ENCODE assay signal across 20 cellular contexts in the genomic region with DNA sequence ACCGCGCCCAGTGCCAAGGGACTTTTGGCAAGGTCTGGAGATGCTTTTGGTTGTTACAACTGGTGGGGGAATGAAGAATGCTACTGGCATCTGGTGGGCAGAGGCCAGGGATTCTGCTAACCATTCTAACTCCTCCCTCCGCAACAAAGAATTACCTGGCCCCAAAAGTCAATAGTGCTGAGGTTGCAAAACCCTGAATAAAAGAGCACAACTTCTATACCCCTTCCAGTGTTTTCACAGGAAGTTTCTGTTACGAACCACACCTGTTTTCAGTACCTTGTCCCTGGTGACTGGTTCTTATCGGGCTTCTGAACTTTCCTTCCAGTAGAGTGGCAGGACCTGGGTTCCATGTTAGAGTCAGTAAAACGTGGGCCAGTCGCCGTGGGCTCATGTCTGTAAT. TPM values are rescaled to one million over a fixed set of nuclear protein-coding genes. Genes with fewer than 3 reads are reported as not detected.
DNase-seq lines count a peak whose midpoint lies in the region; ATAC-seq, FAIRE-seq and TF ChIP-seq lines count a peak whose summit lies in the region.
"Had no signal": no experiment of that assay in that cellular context is flagged by ENCODE, and none has a peak within 500 bp of the region (broad histone marks: within the 10 kb centered on the region; RNA-seq: fewer than 3 reads in every experiment).

No MANE protein-coding gene starts in this region.

- H3K36me3 Mint-ChIP-seq in CD4-positive, alpha-beta T cell (ENCODE audit: low read depth) = peaks cover 27% of the 10 kb centered on the region

- H4K20me1 ChIP-seq in K562 (replicated peaks; ENCODE audit: control insufficient read depth, insufficient read depth, low read length) = no peaks in the 10 kb centered on the region; the same call in 1 of the 2 replicates
- no peaks in the 10 kb centered on the region for H4K20me1 ChIP-seq in hepatocyte (ENCODE audit: insufficient read depth, poor library complexity, severe bottlenecking)

- H3K4me3 ChIP-seq in A549 = no peak overlapping the region
- no peak overlapping the region for H3K4me3 ChIP-seq in K562
- no peak overlapping the region for H3K4me3 ChIP-seq in hepatocyte
- H3K4me3 ChIP-seq: GM12878, GM23248 had no signal

- H3K9me3 Mint-ChIP-seq in CD4-positive, alpha-beta T cell = peaks cover 8% of the 10 kb centered on the region

- 59% methylated on average over 8 of the region's 8 CpGs for WGBS in A549 (ENCODE audit: missing lambda C conversion rate)
- 4% methylated on average over 8 of the region's 8 CpGs for WGBS in K562 (ENCODE audit: insufficient coverage, low coverage, missing lambda C conversion rate)
- WGBS in hepatocyte (ENCODE audit: low lambda C conversion rate, missing lambda C conversion rate) = 83% methylated on average over 8 of the region's 8 CpGs

- no peak for FAIRE-seq in A549 (lab: Jason Lieb, UNC)
- no peak for FAIRE-seq in K562 (lab: Jason Lieb, UNC)
- FAIRE-seq in urothelium cell line (lab: Jason Lieb, UNC) = peak; percentile 32
- FAIRE-seq: D721Med, GM12878, GM19239 had no signal

- H3K9ac ChIP-seq in K562 (ENCODE audit: insufficient read depth in 1 of 2, low read depth in 2 of 2, low read length in 2 of 2) = no peak overlapping the region
- H3K9ac ChIP-seq: GM23248 had no signal

- in situ Hi-C loops in K562 (cut with MboI) = no loop called here

- H3K36me3 ChIP-seq in K562 (ENCODE audit: control insufficient read depth, insufficient read depth, low read length) = no peaks in the 10 kb centered on the region
- H3K36me3 ChIP-seq in hepatocyte (replicated peaks; ENCODE audit: insufficient read depth, low read depth) = no peaks in the 10 kb centered on the region

- H2AFZ ChIP-seq in K562 (ENCODE audit: low read depth, low read length) = no peak overlapping the region
- H2AFZ ChIP-seq in hepatocyte = no peak overlapping the region
- H2AFZ ChIP-seq: GM23248 had no signal

- H3K4me2 ChIP-seq in A549 = no peak overlapping the region
- no peak overlapping the region for H3K4me2 ChIP-seq in K562 (ENCODE audit: insufficient read depth, low read length)
- H3K4me2 ChIP-seq in hepatocyte = peak overlapping the region; percentile 19

- H3K9me2 ChIP-seq in hepatocyte (replicated peaks; ENCODE audit: insufficient read depth) = no peaks in the 10 kb centered on the region

- H3K27ac ChIP-seq in A549 (no peak overlapping the region), K562 (ENCODE audit: extremely low read depth, low read depth, low read length) (no peak overlapping the region), hepatocyte (peak overlapping the region; percentile 49)
- H3K27ac ChIP-seq in CD4-positive, alpha-beta T cell (ENCODE audit: low read depth, low read length) = no peak overlapping the region
- H3K27ac ChIP-seq: GM23248 had no signal

- intact Hi-C loops in K562 (cut with micrococcal nuclease) (no loop called here), posterior vena cava (cut with DNase I) (no loop called here)
- intact Hi-C loops in CD4-positive, alpha-beta T cell (cut with DNase I, micrococcal nuclease) = no loop called here

- POLR2A ChIA-PET in A549 (lab: Yijun Ruan, JAX) = no interaction called here
- POLR2A ChIA-PET in K562 (lab: Yijun Ruan, JAX) = no interaction called here
- POLR2A ChIA-PET in CD4-positive, alpha-beta T cell (lab: Charles Lee) = no interaction called here

- H3K9me3 ChIP-seq in A549 (peaks cover 21% of the 10 kb centered on the region), K562 (replicated peaks; ENCODE audit: control insufficient read depth, insufficient read depth, low read depth, low read length) (peaks cover 6% of the 10 kb centered on the region; the same call in 1 of the 2 replicates), hepatocyte (ENCODE audit: low read depth) (peaks cover 10% of the 10 kb centered on the region)
- peaks cover 11% of the 10 kb centered on the region for H3K9me3 ChIP-seq in CD4-positive, alpha-beta T cell (ENCODE audit: control insufficient read depth, low read length)

- TF ChIP-seq POLR2A in A549 (IDR thresholded peaks at IDR 0.05; ENCODE audit: low read length) = no peak
- TF ChIP-seq POLR2A in K562 (conservative IDR thresholded peaks at IDR 0.05) = no peak

- ATAC-seq in A549 = no peak
- ATAC-seq in K562 = no peak
- ATAC-seq in CD4-positive, alpha-beta T cell (ENCODE audit: poor library complexity) = no peak
- ATAC-seq: GM12878, HCT116 had no signal

- TF ChIP-seq EP300 in A549 (IDR thresholded peaks at IDR 0.05) (no peak), K562 (IDR thresholded peaks at IDR 0.05; ENCODE audit: low read length) (no peak)

- H3K79me2 ChIP-seq in K562 (ENCODE audit: control insufficient read depth, insufficient read depth, low read length) (no peaks in the 10 kb centered on the region), hepatocyte (peaks cover 13% of the 10 kb centered on the region)

- H3K27me3 ChIP-seq in K562 (ENCODE audit: control insufficient read depth in 2 of 2, insufficient read depth in 2 of 2, low read length in 2 of 2) (peaks cover 23 to 30% of the 10 kb centered on the region in 2 experiments), hepatocyte (no peaks in the 10 kb centered on the region)
- H3K27me3 ChIP-seq in CD4-positive, alpha-beta T cell (ENCODE audit: control insufficient read depth, insufficient read depth, low read length) = no peaks in the 10 kb centered on the region

- no TSS peak for BruUV-seq in K562 (replicated peaks; lab: Mats Ljungman, UMichigan)

- no peaks in the 10 kb centered on the region for H3K4me1 Mint-ChIP-seq in CD4-positive, alpha-beta T cell (ENCODE audit: low read depth)
- H3K4me1 Mint-ChIP-seq: CD8-positive, alpha-beta memory T cell had no signal

- TF ChIP-seq RAD21 in A549 (conservative IDR thresholded peaks at IDR 0.05 in 1 of 2, IDR thresholded peaks at IDR 0.05 in 1 of 2) = no peak
- no peak for TF ChIP-seq RAD21 in K562 (CRISPR knock-in tag; conservative IDR thresholded peaks at IDR 0.05 in 1 of 2, IDR thresholded peaks at IDR 0.05 in 1 of 2)

- no peaks in the 10 kb centered on the region for H3K27me3 Mint-ChIP-seq in CD4-positive, alpha-beta T cell
- H3K27me3 Mint-ChIP-seq: CD8-positive, alpha-beta memory T cell had no signal

- no peak for TF ChIP-seq CTCF in A549 (IDR thresholded peaks at IDR 0.05)
- no peak for TF ChIP-seq CTCF in K562 (IDR thresholded peaks at IDR 0.05 in 2 of 3, conservative IDR thresholded peaks at IDR 0.05 in 1 of 3; ENCODE audit: insufficient read depth in 2 of 3, low read depth in 1 of 3, low read length in 3 of 3)
- TF ChIP-seq CTCF in hepatocyte (IDR thresholded peaks at IDR 0.05; ENCODE audit: poor library complexity) = no peak
- no peak for TF ChIP-seq CTCF in CD4-positive, alpha-beta T cell (IDR thresholded peaks at IDR 0.05)

- no peaks in the 10 kb centered on the region for H3K9me1 ChIP-seq in K562 (ENCODE audit: control insufficient read depth, insufficient read depth, low read length)

- no peak overlapping the region for H3K27ac Mint-ChIP-seq in CD4-positive, alpha-beta T cell
- H3K27ac Mint-ChIP-seq: CD8-positive, alpha-beta memory T cell; H9 had no signal

- no peak overlapping the region for H3K4me3 Mint-ChIP-seq in CD4-positive, alpha-beta T cell
- H3K4me3 Mint-ChIP-seq: CD8-positive, alpha-beta memory T cell; H9 had no signal

- CTCF ChIA-PET in A549 (lab: Yijun Ruan, JAX) = no interaction called here
- CTCF ChIA-PET in K562 (lab: Yijun Ruan, JAX; ENCODE audit: low intra/inter-chr PET ratio) = interaction anchor here (0.6 kb wide), 1 partner anchor 11 kb away, joined by 5 read pairs; no protein-coding TSS in a partner anchor
- CTCF ChIA-PET in CD4-positive, alpha-beta T cell (lab: Charles Lee) = no interaction called here

- no peaks in the 10 kb centered on the region for H3K4me1 ChIP-seq in A549
- no peaks in the 10 kb centered on the region for H3K4me1 ChIP-seq in K562 (replicated peaks in 1 of 2; ENCODE audit: control insufficient read depth in 2 of 2, insufficient read depth in 2 of 2, low read length in 2 of 2)
- H3K4me1 ChIP-seq in hepatocyte (ENCODE audit: insufficient read depth) = peaks cover 5% of the 10 kb centered on the region

- no peak for DNase-seq in A549 (ENCODE audit: low read depth in 1 of 2, low spot score in 1 of 2)
- no peak for DNase-seq in K562 (ENCODE audit: extremely low read depth in 1 of 4, low spot score in 3 of 4)
- DNase-seq in hepatocyte (ENCODE audit: low spot score) = no peak
- DNase-seq in urothelium cell line (ENCODE audit: low spot score) = no peak
- no peak for DNase-seq in posterior vena cava (ENCODE audit: low spot score)
- DNase-seq in activated CD4-positive, alpha-beta T cell treated with anti-CD3 and anti-CD28 coated beads, Interleukin-2, amount 50 U/mL, for 4 hours = no peak
- DNase-seq in CD4-positive, alpha-beta T cell = no peak
- DNase-seq: 8988T; C1 segment of cervical spinal cord; CD8-positive, alpha-beta memory T cell; DMS 273 treated with DMSO at 0.1 percent for 48 hours; DMS79; EL; GDM1; GM23248; H9 had no signal

TF ChIP-seq in K562, 482 proteins besides CTCF, POLR2A, EP300 and RAD21 (continues in another document):
- peak; percentile 73 for TF ChIP-seq MAFK (IDR thresholded peaks at IDR 0.05; ENCODE audit: low read length)

RNA-seq across cellular contexts. Expression of gene ABAT, which starts 17.3 kb away (rescaled TPM):
- polyA plus RNA-seq in A549 (2011; rRNA removed) (1.2 and 1.3 TPM in 2 replicates), A549 (2017; fragmentation: RNase III; extraction: RNeasy Plus Mini Kit Qiagen cat#74134 plus additional on column Dnase treatment) (0.60 to 0.68 TPM (median 0.66 TPM) in 3 replicates), K562 (2011; rRNA removed) (0.18 and 0.45 TPM in 2 replicates), K562 (2014; fragmentation: Illumina TruSeq; extraction: Trizol) (0.10 TPM in 1 of 2 replicates, not detected in the other), K562 (2014; fragmentation: Nextera tagmentation; extraction: Ambion mirVana) (under 1 TPM; 0.01 to 0.04 TPM), K562 (2014; rRNA removed) (0.07 and 0.20 TPM in 2 replicates), hepatocyte (18.8 and 31.2 TPM in 2 replicates)
- 0.16 and 0.27 TPM in 2 replicates for polyA plus RNA-seq in A549 (2012; cell fraction: cytosol; rRNA removed)
- polyA plus RNA-seq in A549 (2012; cell fraction: nucleus; rRNA removed) = 0.58 and 0.69 TPM in 2 replicates
- polyA minus RNA-seq in A549 (2011; rRNA and poly(A)+ RNA removed) = 1.1 and 1.7 TPM in 2 replicates
- 1.5 and 2.6 TPM in 2 replicates for total RNA-seq in K562 (2011; cell fraction: chromatin; rRNA removed; ENCODE audit: low replicate concordance)
- 0.92 and 1.2 TPM in 2 replicates for total RNA-seq in K562 (2011; cell fraction: nucleolus; rRNA removed)
- 1.0 and 2.2 TPM in 2 replicates for total RNA-seq in K562 (2011; cell fraction: nucleoplasm; rRNA removed)
- total RNA-seq in K562 (2014; rRNA removed) (0.05 TPM in 1 of 2 replicates, not detected in the other), K562 (2014; rRNA removed; fragmentation: Illumina TruSeq; extraction: Trizol) (0.06 and 0.11 TPM in 2 replicates), K562 (2015; rRNA removed; fragmentation: Illumina TruSeq; extraction: Trizol) (0.08 and 0.18 TPM in 2 replicates), K562 (2021) (0.31 and 0.49 TPM in 2 replicates), hepatocyte (50.1 and 59.1 TPM in 2 replicates), posterior vena cava (1 to 10 TPM; 2.2 to 4.4 TPM)
- 0.21 and 0.27 TPM in 2 replicates for polyA plus RNA-seq in K562 (2011; cell fraction: cytosol; rRNA removed)
- 0.36 and 0.88 TPM in 2 replicates for polyA plus RNA-seq in K562 (2011; cell fraction: nucleus; rRNA removed)
- polyA plus RNA-seq in K562 (2012) = 0.13 and 0.47 TPM in 2 replicates
- polyA minus RNA-seq in K562 (2011; rRNA and poly(A)+ RNA removed) = 0.72 TPM in 1 of 2 replicates, not detected in the other
- polyA minus RNA-seq in K562 (2011; cell fraction: cytosol; rRNA and poly(A)+ RNA removed) = not detected in 2 replicates
- 0.13 and 0.67 TPM in 2 replicates for polyA minus RNA-seq in K562 (2011; cell fraction: nucleus; rRNA and poly(A)+ RNA removed)
- total RNA-seq in CD4-positive, alpha-beta T cell = 1 to 10 TPM; 4.1 to 4.4 TPM

Comparison
In these comparisons a context has a peak if more than half of its experiments do, and no peak if none do; other contexts are left out.
1. Of the 35 proteins assayed by ChIP-seq in both K562 and A549: peak only in K562: none; only in A549: none; in both: MAFK; in neither: 34.